22 cellular contexts compared by ENCODE assay signal in the genomic region with DNA sequence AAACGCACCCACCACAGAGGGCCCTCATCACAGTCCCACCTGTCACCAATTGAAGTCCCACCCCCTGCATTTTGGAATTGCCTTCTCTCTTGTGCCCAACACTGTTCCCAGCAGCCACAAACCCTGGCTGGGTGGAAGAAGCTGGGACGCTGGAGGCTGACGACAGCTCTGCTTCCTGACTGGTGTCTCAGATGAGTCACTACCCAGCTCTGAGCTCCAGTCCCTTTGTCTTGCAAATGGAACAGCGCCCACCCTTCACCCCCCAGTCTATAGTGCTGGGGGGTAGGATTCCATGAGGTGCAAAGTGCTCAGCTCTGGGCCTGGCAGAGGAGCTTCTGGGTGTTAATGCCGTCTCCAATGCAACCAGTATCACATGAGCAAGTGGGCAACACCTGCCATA.
A peak's percentile ranks its signal among the peaks of the same experiment; 100 is the strongest.
DNase-seq lines count a peak whose midpoint lies in the region; ATAC-seq, FAIRE-seq and TF ChIP-seq lines count a peak whose summit lies in the region.
"Had no signal": no experiment of that assay in that cellular context is flagged by ENCODE, and none has a peak within 500 bp of the region (broad histone marks: within the 10 kb centered on the region; RNA-seq: fewer than 3 reads in every experiment).

No MANE protein-coding gene starts in this region.

- H3K27me3 ChIP-seq in A673 (replicated peaks; ENCODE audit: insufficient read depth, low read depth, low read length, poor library complexity) (no peaks in the 10 kb centered on the region), HUES48 (ENCODE audit: control insufficient read depth, insufficient read depth, low read length) (no peaks in the 10 kb centered on the region), bronchial epithelial cell (ENCODE audit: control insufficient read depth, insufficient read depth, low read length) (no peaks in the 10 kb centered on the region), MG63 (peaks cover 12% of the 10 kb centered on the region)

- no peak for ATAC-seq in GM21529 (IDR thresholded peaks at IDR 0.05; ENCODE audit: unreplicated experiment)
- ATAC-seq in HG02623 (IDR thresholded peaks at IDR 0.05; ENCODE audit: unreplicated experiment), result no peak
- ATAC-seq: A549; activated T-helper 17 cell treated with anti-CD3 and anti-CD28 coated beads, Interleukin-2, amount 50 U/mL, for 72 hours; left colon; mucosa of descending colon; Panc1 had no signal

- H3K4me3 ChIP-seq in A673 (ENCODE audit: low read depth, low read length, poor library complexity, severe bottlenecking) (no peak overlapping the region), HUES48 (ENCODE audit: low read depth, low read length) (no peak overlapping the region), bronchial epithelial cell (ENCODE audit: low read depth, low read length) (no peak overlapping the region), MG63 (no peak overlapping the region)
- H3K4me3 ChIP-seq: A549, mucosa of descending colon, tibial artery had no signal

- CTCF ChIA-PET in A673 (lab: Charles Lee), result no interaction called here

- DNase-seq in A673 (ENCODE audit: low spot score) (peak; percentile 50), bronchial epithelial cell (ENCODE audit: low read depth) (peak; percentile 23), iris pigment epithelial cell (ENCODE audit: low read depth) (peak; percentile 7), MG63 (no peak)
- no peak for DNase-seq in activated naive CD8-positive, alpha-beta T cell treated with anti-CD3 and anti-CD28 coated beads for 36 hours
- DNase-seq: central memory CD4-positive, alpha-beta T cell; HCEC 1CT; hippocampal formation; Karpas-422; left colon; mucosa of descending colon; NCI-H1436; tibial artery had no signal

- peaks cover 3% of the 10 kb centered on the region for H3K9me3 Mint-ChIP-seq in activated naive CD8-positive, alpha-beta T cell treated with anti-CD3 and anti-CD28 coated beads for 36 hours
- H3K9me3 Mint-ChIP-seq: activated T-helper 17 cell treated with anti-CD3 and anti-CD28 coated beads, Interleukin-2, amount 50 U/mL, for 72 hours had no signal

- no peak for TF ChIP-seq CTCF in A673 (conservative IDR thresholded peaks at IDR 0.05; ENCODE audit: low read depth, low read length)
- no peak for TF ChIP-seq CTCF in bronchial epithelial cell (IDR thresholded peaks at IDR 0.05; ENCODE audit: insufficient read depth, low read length, severe bottlenecking)

- no TSS peak for BruUV-seq in A673 (replicated peaks; lab: Mats Ljungman, UMichigan)

- H3K4me1 Mint-ChIP-seq in activated naive CD8-positive, alpha-beta T cell treated with anti-CD3 and anti-CD28 coated beads for 36 hours, result no peaks in the 10 kb centered on the region
- H3K4me1 Mint-ChIP-seq: activated T-helper 17 cell treated with anti-CD3 and anti-CD28 coated beads, Interleukin-2, amount 50 U/mL, for 72 hours; CD14-positive monocyte had no signal

- intact Hi-C loops in A673 (cut with micrococcal nuclease; ENCODE audit: unreplicated experiment), result no loop called here

- no peaks in the 10 kb centered on the region for H3K36me3 Mint-ChIP-seq in activated naive CD8-positive, alpha-beta T cell treated with anti-CD3 and anti-CD28 coated beads for 36 hours
- H3K36me3 Mint-ChIP-seq: CD14-positive monocyte had no signal

- no peaks in the 10 kb centered on the region for H3K36me3 ChIP-seq in A673 (ENCODE audit: insufficient read depth, low read length, poor library complexity, severe bottlenecking)
- H3K36me3 ChIP-seq in HUES48 (ENCODE audit: control insufficient read depth, insufficient read depth, low read length), result no peaks in the 10 kb centered on the region
- H3K36me3 ChIP-seq in bronchial epithelial cell (ENCODE audit: control insufficient read depth, insufficient read depth, low read length), result no peaks in the 10 kb centered on the region
- no peaks in the 10 kb centered on the region for H3K36me3 ChIP-seq in MG63
- H3K36me3 ChIP-seq: neutrophil, tibial artery had no signal

- H3K9me3 ChIP-seq in A673 (ENCODE audit: low read depth, low read length, poor library complexity, severe bottlenecking), result no peaks in the 10 kb centered on the region
- H3K9me3 ChIP-seq in HUES48 (ENCODE audit: control insufficient read depth, insufficient read depth, low read length), result no peaks in the 10 kb centered on the region
- H3K9me3 ChIP-seq in MG63, result no peaks in the 10 kb centered on the region
- H3K9me3 ChIP-seq: A549, mucosa of descending colon, neutrophil, tibial artery had no signal

- H3K27ac ChIP-seq in A673 (ENCODE audit: low read depth, low read length, poor library complexity, severe bottlenecking) (no peak overlapping the region), HUES48 (ENCODE audit: low read depth, low read length) (peak overlapping the region; percentile 85)
- H3K27ac ChIP-seq: A549, neutrophil, tibial artery had no signal

- no peak overlapping the region for H3K4me3 Mint-ChIP-seq in activated naive CD8-positive, alpha-beta T cell treated with anti-CD3 and anti-CD28 coated beads for 36 hours
- H3K4me3 Mint-ChIP-seq: activated T-helper 17 cell treated with anti-CD3 and anti-CD28 coated beads, Interleukin-2, amount 50 U/mL, for 72 hours; CD14-positive monocyte had no signal

- no peak overlapping the region for H3K9ac ChIP-seq in HUES48 (ENCODE audit: low read depth, low read length)

- no peak overlapping the region for H3K27ac Mint-ChIP-seq in activated naive CD8-positive, alpha-beta T cell treated with anti-CD3 and anti-CD28 coated beads for 36 hours
- H3K27ac Mint-ChIP-seq: activated T-helper 17 cell treated with anti-CD3 and anti-CD28 coated beads, Interleukin-2, amount 50 U/mL, for 72 hours had no signal

- peak; percentile 76 for FAIRE-seq in bronchial epithelial cell (lab: Jason Lieb, UNC)
- FAIRE-seq: A549, GM18507 had no signal

- no peaks in the 10 kb centered on the region for H3K4me1 ChIP-seq in A673 (ENCODE audit: insufficient read depth, low read length, poor library complexity, severe bottlenecking)
- H3K4me1 ChIP-seq in HUES48 (ENCODE audit: control insufficient read depth, insufficient read depth, low read length), result peaks cover 15% of the 10 kb centered on the region
- H3K4me1 ChIP-seq: A549, tibial artery had no signal

- H3K27me3 Mint-ChIP-seq in activated naive CD8-positive, alpha-beta T cell treated with anti-CD3 and anti-CD28 coated beads for 36 hours, result no peaks in the 10 kb centered on the region

- POLR2A ChIA-PET in A673 (lab: Charles Lee; ENCODE audit: low non-redundant PET), result no interaction called here

Comparison
In these comparisons a context has a peak if more than half of its experiments do, and no peak if none do; other contexts are left out.
1. DNase-seq: peak in A673 (single experiment), bronchial epithelial cell (single experiment) and iris pigment epithelial cell (single experiment); none in MG63 (single experiment) and activated naive CD8-positive, alpha-beta T cell treated with anti-CD3 and anti-CD28 coated beads for 36 hours (single experiment).